8 cellular contexts compared by ENCODE assay signal in the genomic region with DNA sequence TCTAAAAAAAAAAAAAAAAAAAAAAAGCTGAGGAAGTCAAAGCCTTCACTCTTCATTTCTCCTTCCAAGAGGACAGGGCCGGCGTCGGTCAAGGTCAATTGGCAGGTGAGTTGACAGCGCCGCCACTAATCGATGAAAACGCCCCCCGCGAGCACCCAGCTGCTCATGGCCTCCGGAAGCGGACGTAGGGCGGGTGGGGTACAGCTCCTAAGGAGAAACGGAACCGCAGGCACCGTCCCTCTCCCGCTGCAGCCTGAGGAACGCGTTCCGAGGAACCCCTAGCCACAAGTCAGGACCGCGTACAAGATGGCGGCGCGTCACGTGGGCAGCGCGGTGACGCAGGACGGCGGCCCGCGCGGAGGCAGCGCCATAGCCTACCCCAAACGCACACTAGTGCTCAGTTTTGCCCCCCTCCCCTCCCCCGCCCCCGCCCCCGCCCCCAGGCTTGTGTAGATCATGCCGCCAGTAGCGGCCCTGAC. TPM values are rescaled to one million over a fixed set of nuclear protein-coding genes. Genes with fewer than 3 reads are reported as not detected.
A peak's percentile ranks its signal among the peaks of the same experiment; 100 is the strongest.
DNase-seq lines count a peak whose midpoint lies in the region; ATAC-seq, FAIRE-seq and TF ChIP-seq lines count a peak whose summit lies in the region.

A gene (plus strand): TSS at position 465 of the 479 bp plus-strand sequence. CDS start 16,045 bp downstream, outside the sequence.

- H3K4me1 ChIP-seq in PC-3 (ENCODE audit: insufficient read depth, low read length): peaks cover 24% of the 10 kb centered on the region
- no peaks in the 10 kb centered on the region for H3K4me1 ChIP-seq in esophagus (ENCODE audit: control insufficient read depth in 2 of 2, insufficient read depth in 2 of 2, low read length in 1 of 2)
- H3K4me1 ChIP-seq in muscle layer of colon (ENCODE audit: insufficient read depth, low read length): peaks cover 23% of the 10 kb centered on the region

- peak within 1 kb of the TSS; percentile 97 for H3K4me3 Mint-ChIP-seq in activated T-cell treated with anti-CD3 and anti-CD28 coated beads, Interleukin-2, amount 50 U/mL, for 24 hours

- no peaks in the 10 kb centered on the region for H3F3A ChIP-seq in PC-3 (ENCODE audit: low read length, unreplicated experiment)

- peak; percentile 84 for DNase-seq in D721Med (ENCODE audit: insufficient read length, low spot score)
- peak; percentile 91 for DNase-seq in HuH-7.5 (ENCODE audit: low spot score)
- peak; percentile 91 for DNase-seq in PC-3
- DNase-seq in activated T-cell treated with anti-CD3 and anti-CD28 coated beads, Interleukin-2, amount 50 U/mL, for 24 hours: peak; percentile 94
- DNase-seq in stimulated activated CD8-positive, alpha-beta memory T cell treated with anti-CD3 and anti-CD28 coated beads, Interleukin-7, amount 100 ng/mL, for 1 hour (ENCODE audit: low read depth in 2 of 2): peak; percentile 73 to 76

- H3K4me3 ChIP-seq in PC-3 (ENCODE audit: low read length): peak within 1 kb of the TSS; percentile 91
- peak within 1 kb of the TSS; percentile 60 to 74 for H3K4me3 ChIP-seq in esophagus (ENCODE audit: low read depth in 1 of 2, low read length in 2 of 2)
- peak within 1 kb of the TSS; percentile 75 to 98 for H3K4me3 ChIP-seq in muscle layer of colon (ENCODE audit: low read depth in 1 of 2, low read length in 2 of 2)

- POLR2A ChIA-PET in PC-3 (lab: Charles Lee; ENCODE audit: unreplicated experiment): interaction anchor here (0.5 to 1.4 kb wide), 4 partner anchors 9 to 263 kb away, joined by 3 to 11 read pairs (median 4); a partner anchor contains a TSS

- no peaks in the 10 kb centered on the region for H3K9me2 ChIP-seq in PC-3 (replicated peaks; ENCODE audit: low read length)

- H3K27ac Mint-ChIP-seq in activated T-cell treated with anti-CD3 and anti-CD28 coated beads, Interleukin-2, amount 50 U/mL, for 24 hours: peak within 1 kb of the TSS; percentile 99

- peak within 1 kb of the TSS; percentile 93 for H3K4me2 ChIP-seq in PC-3 (ENCODE audit: low read length)

- H3K9me3 ChIP-seq in PC-3 (ENCODE audit: low read length): no peaks in the 10 kb centered on the region
- H3K9me3 ChIP-seq in esophagus (ENCODE audit: control insufficient read depth in 2 of 2, insufficient read depth in 1 of 2, low read depth in 1 of 2, low read length in 1 of 2): no peaks in the 10 kb centered on the region
- H3K9me3 ChIP-seq in muscle layer of colon (ENCODE audit: low read length): no peaks in the 10 kb centered on the region

- H3K27me3 ChIP-seq in PC-3 (ENCODE audit: low read length): no peaks in the 10 kb centered on the region
- no peaks in the 10 kb centered on the region for H3K27me3 ChIP-seq in esophagus (ENCODE audit: control insufficient read depth in 1 of 2, insufficient read depth in 2 of 2, low read length in 2 of 2)
- H3K27me3 ChIP-seq in muscle layer of colon (ENCODE audit: control insufficient read depth in 1 of 2, insufficient read depth in 2 of 2, low read length in 2 of 2): no peaks in the 10 kb centered on the region

- intact Hi-C loops in PC-3 (cut with micrococcal nuclease): loop anchor here (2.0 to 10.0 kb wide), 3 partner anchors 23 to 261 kb away; a partner anchor contains a TSS

- peaks cover 22% of the 10 kb centered on the region for H3K36me3 Mint-ChIP-seq in activated T-cell treated with anti-CD3 and anti-CD28 coated beads, Interleukin-2, amount 50 U/mL, for 24 hours (ENCODE audit: low read depth)

- H3K36me3 ChIP-seq in PC-3 (ENCODE audit: low read depth, low read length) (no peaks in the 10 kb centered on the region), esophagus (ENCODE audit: control insufficient read depth in 2 of 2, insufficient read depth in 2 of 2, low read length in 1 of 2) (no peaks in the 10 kb centered on the region), muscle layer of colon (ENCODE audit: insufficient read depth, low read length) (no peaks in the 10 kb centered on the region)

- TF ChIP-seq CTCF in D721Med (IDR thresholded peaks at IDR 0.05; ENCODE audit: insufficient read depth, missing control alignments): no peak
- no peak for TF ChIP-seq CTCF in PC-3 (conservative IDR thresholded peaks at IDR 0.05; ENCODE audit: low read depth, low read length)

- H3K9me3 Mint-ChIP-seq in activated T-cell treated with anti-CD3 and anti-CD28 coated beads, Interleukin-2, amount 50 U/mL, for 24 hours: no peaks in the 10 kb centered on the region

- peak within 1 kb of the TSS; percentile 87 for H2AFZ ChIP-seq in PC-3 (ENCODE audit: low read length)

- H3K9ac ChIP-seq in PC-3 (ENCODE audit: low read length): peak within 1 kb of the TSS; percentile 98
- H3K9ac ChIP-seq in muscle layer of colon (ENCODE audit: low read length): peak within 1 kb of the TSS; percentile 91

- no peak for FAIRE-seq in D721Med (lab: Jason Lieb, UNC)

- H3K79me2 ChIP-seq in PC-3 (ENCODE audit: low read length): peaks cover 68% of the 10 kb centered on the region

- CTCF ChIA-PET in PC-3 (lab: Charles Lee): interaction anchor here (0.7 to 1.0 kb wide), 2 partner anchors 23 to 224 kb away, joined by 6 to 10 read pairs; no protein-coding TSS in a partner anchor

- BruUV-seq in PC-3 (replicated peaks; lab: Mats Ljungman, UMichigan): no TSS peak

- ATAC-seq in GM21447 (IDR thresholded peaks at IDR 0.05; ENCODE audit: unreplicated experiment) (peak; percentile 75), PC-3 (peak; percentile 83)

- peaks cover 38% of the 10 kb centered on the region for H3K4me1 Mint-ChIP-seq in activated T-cell treated with anti-CD3 and anti-CD28 coated beads, Interleukin-2, amount 50 U/mL, for 24 hours (ENCODE audit: low read depth)

- peak within 1 kb of the TSS; percentile 97 for H3K27ac ChIP-seq in PC-3 (ENCODE audit: low read length)
- H3K27ac ChIP-seq in esophagus (ENCODE audit: low read depth in 2 of 2, low read length in 1 of 2): peak within 1 kb of the TSS; percentile 91 to 99
- peak within 1 kb of the TSS; percentile 90 for H3K27ac ChIP-seq in muscle layer of colon (ENCODE audit: low read depth, low read length)

- no peaks in the 10 kb centered on the region for H3K27me3 Mint-ChIP-seq in activated T-cell treated with anti-CD3 and anti-CD28 coated beads, Interleukin-2, amount 50 U/mL, for 24 hours

- 0 out of 2 replicates have a peak, but pooled peaks cover 4% of the 10 kb centered on the region for H4K20me1 ChIP-seq in PC-3 (ENCODE audit: low read length)

- WGBS in esophagus, 2 donors: 0% methylated on average over 41 of the region's 41 CpGs

RNA-seq across cellular contexts. Expression of the gene that starts here (rescaled TPM):
- total RNA-seq in PC-3 (2014; rRNA removed): 46.7 and 67.2 TPM in 2 replicates
- 1 to 10 TPM; 4.2 to 9.7 TPM for polyA plus RNA-seq in esophagus

Comparison
In these comparisons a context has a peak if more than half of its experiments do, and no peak if none do; other contexts are left out.
1. Peak in every context shown above with its lines: DNase-seq, ATAC-seq, H3K4me3 ChIP-seq and H3K27ac ChIP-seq.